In genomic region chr2:19369341-19369955, GRCh38 we compare ENCODE assay signal across 12 cellular contexts. TPM values are rescaled to one million over a fixed set of nuclear protein-coding genes. Genes with fewer than 3 reads are reported as not detected.
A peak's percentile ranks its signal among the peaks of the same experiment; 100 is the strongest.
DNase-seq lines count a peak whose midpoint lies in the region; ATAC-seq, FAIRE-seq and TF ChIP-seq lines count a peak whose summit lies in the region.
"Had no signal": no experiment of that assay in that cellular context is flagged by ENCODE, and none has a peak within 500 bp of the region (broad histone marks: within the 10 kb centered on the region; RNA-seq: fewer than 3 reads in every experiment).

No MANE protein-coding gene starts in this region.

- FAIRE-seq in GM12892 (lab: Jason Lieb, UNC): no peak

- TF ChIP-seq CTCF in AG04450 (IDR thresholded peaks at IDR 0.05; ENCODE audit: low read depth, low read length): peak; percentile 63
- TF ChIP-seq CTCF in HFFc6 (IDR thresholded peaks at IDR 0.05): peak; percentile 70
- peak; percentile 73 for TF ChIP-seq CTCF in foreskin keratinocyte (conservative IDR thresholded peaks at IDR 0.05)

- DNase-seq in AG04450 (ENCODE audit: low read depth, low spot score) (no peak), HFFc6 (peak; percentile 54), RPMI7951 (ENCODE audit: low read depth) (peak; percentile 65), foreskin keratinocyte (peak in 1 of 2 donors; percentile 54), SK-N-DZ (ENCODE audit: low spot score) (no peak), GM12892 (ENCODE audit: insufficient read length) (no peak)
- DNase-seq: activated CD4-positive, alpha-beta T cell treated with anti-CD3 and anti-CD28 coated beads for 48 hours; anterior cingulate cortex; NCI-H2227 treated with DMSO at 0.1 percent for 48 hours had no signal

- no peak overlapping the region for H3K4me3 ChIP-seq in AG04450 (ENCODE audit: low read depth, low read length)

- peaks cover 2% of the 10 kb centered on the region; the same call in 1 of the 2 replicates for H3K9me3 ChIP-seq in AG04450 (ENCODE audit: control insufficient read depth, insufficient read depth, low read length)

- H3K27ac Mint-ChIP-seq in HFFc6: no peak overlapping the region

- TF ChIP-seq POLR2A in GM12892 (IDR thresholded peaks at IDR 0.05; ENCODE audit: low read depth, low read length): no peak

- H3K27me3 Mint-ChIP-seq in HFFc6 (ENCODE audit: insufficient read depth): peaks cover 27% of the 10 kb centered on the region

- peak; percentile 49 for ATAC-seq in foreskin keratinocyte
- ATAC-seq in HG03280 (IDR thresholded peaks at IDR 0.05; ENCODE audit: unreplicated experiment): no peak
- ATAC-seq in GM18519 (IDR thresholded peaks at IDR 0.05; ENCODE audit: low FRiP score, unreplicated experiment): no peak
- ATAC-seq: right cardiac atrium had no signal

- H3K27ac ChIP-seq in AG04450 (ENCODE audit: low read depth, low read length): no peak overlapping the region
- no peak overlapping the region for H3K27ac ChIP-seq in foreskin keratinocyte

- POLR2A ChIA-PET in AG04450 (lab: Yijun Ruan, JAX): interaction anchor here (0.7 kb wide), 1 partner anchor 533 kb away, joined by 3 read pairs; the partner anchor contains the start of gene TTC32

- peaks cover 29% of the 10 kb centered on the region for H3K27me3 ChIP-seq in AG04450 (ENCODE audit: control insufficient read depth, insufficient read depth, low read length)
- H3K27me3 ChIP-seq in foreskin keratinocyte: peaks cover 79% of the 10 kb centered on the region

- H3K9me3 Mint-ChIP-seq in HFFc6: no peaks in the 10 kb centered on the region

- CTCF ChIA-PET in AG04450 (lab: Charles Lee): interaction anchor here (0.5 to 3.2 kb wide), 21 partner anchors 25 to 933 kb away, joined by 3 to 50 read pairs (median 4); no protein-coding TSS in a partner anchor

- H3K4me1 Mint-ChIP-seq in HFFc6 (ENCODE audit: low read depth): no peaks in the 10 kb centered on the region

- no peaks in the 10 kb centered on the region for H3K4me1 ChIP-seq in foreskin keratinocyte

- H3K4me3 Mint-ChIP-seq in HFFc6: no peak overlapping the region

- no peaks in the 10 kb centered on the region for H3K36me3 Mint-ChIP-seq in HFFc6 (ENCODE audit: low read depth)

RNA-seq across cellular contexts. Expression of gene OSR1, which starts 11.0 kb away (rescaled TPM):
- polyA plus RNA-seq in AG04450 (2011; rRNA removed) (13.5 and 14.0 TPM in 2 replicates), foreskin keratinocyte (0.09 and 0.18 TPM in 2 replicates)
- polyA minus RNA-seq in AG04450 (2011; rRNA and poly(A)+ RNA removed): 11.5 and 14.0 TPM in 2 replicates
- 10 to 100 TPM in 4 of 6 experiments, 1 to 10 TPM in 2; 5.4 to 11.9 (median 11.1) TPM for total RNA-seq in HFFc6 (2021; fragmentation: NEBNext Ultra II Directional; extraction: Animal tissue kit (Norgen Biotek cat#: 25700))
- total RNA-seq in RPMI7951 (2014; rRNA removed; shearing (Covaris generic)): 3.6 and 3.8 TPM in 2 replicates
- 0.14 and 0.18 TPM in 2 replicates for total RNA-seq in foreskin keratinocyte
- not detected in 2 replicates for polyA plus RNA-seq in SK-N-DZ (2014; cell fraction: cytosol; rRNA removed)
- not detected in 2 replicates for polyA plus RNA-seq in SK-N-DZ (2014; cell fraction: nucleus; rRNA removed)
- not detected for polyA plus RNA-seq in GM12892 (2012; ENCODE audit: missing spikeins)

Comparison
In these comparisons a context has a peak if more than half of its experiments do, and no peak if none do; other contexts are left out.
1. DNase-seq: peak in HFFc6 (single experiment) and RPMI7951 (single experiment); none in AG04450 (single experiment), SK-N-DZ (single experiment) and GM12892 (single experiment).
2. Peak in every context shown above with its lines, with median percentiles within 50 percentile points of each other: CTCF ChIP-seq.